ENCODE assay signal across 8 cellular contexts in the genomic region with DNA sequence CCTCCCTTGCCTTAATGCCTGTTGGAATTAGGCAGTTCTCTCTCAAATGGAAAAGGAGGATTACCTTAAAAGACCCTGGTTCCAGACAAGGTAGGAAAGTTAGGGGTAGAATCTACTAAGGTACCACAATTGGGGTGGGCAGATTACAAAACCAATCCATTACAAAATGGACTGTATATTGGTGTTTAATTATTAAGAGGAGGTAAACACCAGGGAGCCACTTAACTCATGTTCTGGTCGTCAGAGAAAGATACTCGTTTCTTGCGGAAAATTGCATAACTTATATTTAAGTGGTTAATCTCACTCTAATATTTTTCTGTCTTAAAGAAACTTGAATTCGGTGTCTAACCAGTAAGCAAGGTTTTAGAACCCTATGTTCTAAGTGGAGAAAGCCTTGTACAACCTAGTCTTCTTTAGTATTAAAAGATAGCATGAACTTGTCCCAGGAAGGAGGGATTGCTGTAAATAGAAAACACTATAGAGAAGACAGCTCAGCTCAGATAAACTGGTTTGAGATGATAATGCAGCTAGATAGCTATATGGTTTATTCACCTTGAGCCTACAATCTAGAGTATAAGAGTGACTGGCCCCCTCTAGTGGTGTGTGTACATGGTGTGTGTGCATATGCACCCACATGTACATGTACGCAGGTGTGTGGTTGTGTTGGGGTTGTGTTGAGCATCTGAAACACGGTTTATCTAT. TPM values are rescaled to one million over a fixed set of nuclear protein-coding genes. Genes with fewer than 3 reads are reported as not detected.
DNase-seq lines count a peak whose midpoint lies in the region; ATAC-seq, FAIRE-seq and TF ChIP-seq lines count a peak whose summit lies in the region.

No MANE protein-coding gene starts in this region.

- DNase-seq in ELR (ENCODE audit: low read depth) = peak; percentile 58
- DNase-seq in RCC 7860 (ENCODE audit: low spot score) = peak; percentile 34
- DNase-seq in activated naive CD8-positive, alpha-beta T cell treated with anti-CD3 and anti-CD28 coated beads, Interleukin-2, amount 10 ng/mL, durations not matched to agents 7 days and 5 days = no peak
- peak; percentile 36 for DNase-seq in keratinocyte (ENCODE audit: low read depth, low spot score)
- peak; percentile 23 to 42 (median 38) for DNase-seq in stimulated activated CD4-positive, alpha-beta T cell treated with anti-CD3 and anti-CD28 coated beads, TNF-alpha, amount 100 ng/mL, for 24 hours (ENCODE audit: low read depth in 3 of 3)
- DNase-seq in dedifferentiated amniotic fluid mesenchymal stem cell (ENCODE audit: extremely low spot score) = no peak

- no peak for FAIRE-seq in RCC 7860 (lab: Jason Lieb, UNC)
- FAIRE-seq in keratinocyte (lab: Jason Lieb, UNC) = peak; percentile 62

- POLR2A ChIA-PET in activated naive CD8-positive, alpha-beta T cell treated with anti-CD3 and anti-CD28 coated beads, Interleukin-2, amount 10 ng/mL, durations not matched to agents 7 days and 5 days (lab: Charles Lee) = interaction anchor here (0.6 kb wide), 1 partner anchor 633 kb away, joined by 3 read pairs; no protein-coding TSS in a partner anchor

- H3K27me3 Mint-ChIP-seq in activated naive CD8-positive, alpha-beta T cell treated with anti-CD3 and anti-CD28 coated beads, Interleukin-2, amount 10 ng/mL, durations not matched to agents 7 days and 5 days = no peaks in the 10 kb centered on the region

- H3K4me2 ChIP-seq in keratinocyte (ENCODE audit: control insufficient read depth, extremely low read depth, insufficient read depth, low read depth, low read length) = no peak overlapping the region

- H2AFZ ChIP-seq in keratinocyte (ENCODE audit: control insufficient read depth, low read length) = no peak overlapping the region

- H3K27ac ChIP-seq in keratinocyte (ENCODE audit: control insufficient read depth, insufficient read depth, low read length) = no peak overlapping the region

- peaks cover 6% of the 10 kb centered on the region for H3K4me1 ChIP-seq in keratinocyte (ENCODE audit: control insufficient read depth, extremely low read depth, insufficient read depth, low read length)

- no peaks in the 10 kb centered on the region for H3K9me3 Mint-ChIP-seq in activated naive CD8-positive, alpha-beta T cell treated with anti-CD3 and anti-CD28 coated beads, Interleukin-2, amount 10 ng/mL, durations not matched to agents 7 days and 5 days

- no peak overlapping the region for H3K4me3 ChIP-seq in keratinocyte (ENCODE audit: control insufficient read depth in 2 of 3, extremely low read depth in 1 of 3, insufficient read depth in 2 of 3, low read depth in 1 of 3, low read length in 3 of 3)

- H3K9ac ChIP-seq in keratinocyte (ENCODE audit: control insufficient read depth, extremely low read depth, insufficient read depth, low read length) = no peak overlapping the region

- no peaks in the 10 kb centered on the region for H4K20me1 ChIP-seq in keratinocyte (ENCODE audit: control insufficient read depth, extremely low read depth, insufficient read depth, low read length)

- no peaks in the 10 kb centered on the region for H3K36me3 Mint-ChIP-seq in activated naive CD8-positive, alpha-beta T cell treated with anti-CD3 and anti-CD28 coated beads, Interleukin-2, amount 10 ng/mL, durations not matched to agents 7 days and 5 days

- TF ChIP-seq CTCF in keratinocyte (optimal IDR thresholded peaks at IDR 0.05 in 1 of 3, IDR thresholded peaks at IDR 0.05 in 1 of 3, conservative IDR thresholded peaks at IDR 0.05 in 1 of 3; ENCODE audit: extremely low read depth in 1 of 3, insufficient read depth in 2 of 3, low read length in 3 of 3) = peak; percentile 59 to 88 (median 71)

- peak; percentile 42 for ATAC-seq in HG03442 (IDR thresholded peaks at IDR 0.05; ENCODE audit: unreplicated experiment)
- ATAC-seq in activated naive CD8-positive, alpha-beta T cell treated with anti-CD3 and anti-CD28 coated beads, Interleukin-2, amount 10 ng/mL, durations not matched to agents 7 days and 5 days (ENCODE audit: low read depth) = peak; percentile 73
- ATAC-seq in GM21390 (IDR thresholded peaks at IDR 0.05; ENCODE audit: unreplicated experiment) = no peak

- no peaks in the 10 kb centered on the region for H3K9me3 ChIP-seq in keratinocyte (ENCODE audit: control insufficient read depth, low read depth, low read length)

- no peaks in the 10 kb centered on the region for H3K27me3 ChIP-seq in keratinocyte (ENCODE audit: control insufficient read depth, extremely low read depth, insufficient read depth, low read length)

- dilution Hi-C loops in keratinocyte (cut with MboI; ENCODE audit: extremely low pct_ligation_motif_present, low sequenced_read_pairs) = no loop called here

- no peak overlapping the region for H3K27ac Mint-ChIP-seq in activated naive CD8-positive, alpha-beta T cell treated with anti-CD3 and anti-CD28 coated beads, Interleukin-2, amount 10 ng/mL, durations not matched to agents 7 days and 5 days

- H3K9me1 ChIP-seq in keratinocyte (ENCODE audit: control insufficient read depth, extremely low read depth, insufficient read depth, low read length) = no peaks in the 10 kb centered on the region

- peaks cover 9% of the 10 kb centered on the region for H3K4me1 Mint-ChIP-seq in activated naive CD8-positive, alpha-beta T cell treated with anti-CD3 and anti-CD28 coated beads, Interleukin-2, amount 10 ng/mL, durations not matched to agents 7 days and 5 days

- H3K79me2 ChIP-seq in keratinocyte (ENCODE audit: control insufficient read depth, insufficient read depth, low read length) = no peaks in the 10 kb centered on the region

- H3K36me3 ChIP-seq in keratinocyte (ENCODE audit: control insufficient read depth in 2 of 2, extremely low read depth in 1 of 2, insufficient read depth in 2 of 2, low read length in 2 of 2) = peaks cover 1 to 2% of the 10 kb centered on the region in 2 experiments

- no peak overlapping the region for H3K4me3 Mint-ChIP-seq in activated naive CD8-positive, alpha-beta T cell treated with anti-CD3 and anti-CD28 coated beads, Interleukin-2, amount 10 ng/mL, durations not matched to agents 7 days and 5 days

RNA-seq across cellular contexts. Expression of a gene that starts 58.0 kb away (rescaled TPM):
- total RNA-seq in activated naive CD8-positive, alpha-beta T cell treated with anti-CD3 and anti-CD28 coated beads, Interleukin-2, amount 10 ng/mL, durations not matched to agents 7 days and 5 days = 1 to 10 TPM; 3.3 to 4.4 TPM
- polyA plus RNA-seq in keratinocyte = 9.5 to 18.6 TPM (median 12.5 TPM) in 3 replicates
- 13.9 TPM for polyA plus RNA-seq in keratinocyte (2011; ENCODE audit: low read depth)
- polyA plus RNA-seq in keratinocyte (2011; cell fraction: cytosol; rRNA removed) = 6.5 and 7.7 TPM in 2 replicates
- polyA plus RNA-seq in keratinocyte (2011; cell fraction: nucleus; rRNA removed) = 21.2 and 24.3 TPM in 2 replicates
- polyA plus RNA-seq in keratinocyte (2012; ENCODE audit: low replicate concordance) = 6.2 and 8.0 TPM in 2 replicates
- 13.1 to 30.0 TPM (median 18.0 TPM) in 3 replicates for polyA minus RNA-seq in keratinocyte
- polyA minus RNA-seq in keratinocyte (2011; cell fraction: cytosol; rRNA and poly(A)+ RNA removed) = 14.2 TPM
- 11.6 and 24.7 TPM in 2 replicates for polyA minus RNA-seq in keratinocyte (2011; cell fraction: nucleus; rRNA and poly(A)+ RNA removed)

Comparison
In these comparisons a context has a peak if more than half of its experiments do, and no peak if none do; other contexts are left out.
1. DNase-seq: peak in ELR (single experiment), RCC 7860 (single experiment), keratinocyte (single experiment) and stimulated activated CD4-positive, alpha-beta T cell treated with anti-CD3 and anti-CD28 coated beads, TNF-alpha, amount 100 ng/mL, for 24 hours (3 of 3); none in activated naive CD8-positive, alpha-beta T cell treated with anti-CD3 and anti-CD28 coated beads, Interleukin-2, amount 10 ng/mL, durations not matched to agents 7 days and 5 days (single experiment) and dedifferentiated amniotic fluid mesenchymal stem cell (single experiment).